Comparison of ENCODE assay signal across 23 cellular contexts in the genomic region with DNA sequence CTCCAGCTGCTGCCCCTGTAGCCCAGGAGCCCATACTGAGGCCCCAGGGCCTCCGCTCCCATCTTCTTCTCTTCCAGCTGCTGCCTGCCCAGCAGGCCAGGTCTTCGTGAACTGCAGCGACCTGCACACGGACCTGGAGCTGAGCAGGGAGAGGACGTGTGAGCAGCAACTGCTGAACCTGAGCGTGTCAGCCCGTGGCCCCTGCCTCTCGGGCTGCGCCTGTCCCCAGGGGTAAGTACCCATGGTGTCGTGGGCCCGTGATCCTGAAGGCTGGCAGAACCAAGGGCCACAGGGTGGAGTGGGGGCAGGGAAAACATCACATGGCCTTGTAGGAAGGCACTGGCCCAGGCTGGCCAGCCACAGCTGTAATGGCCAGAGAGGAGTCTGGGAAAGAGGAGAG. TPM values are rescaled to one million over a fixed set of nuclear protein-coding genes. Genes with fewer than 3 reads are reported as not detected.
A peak's percentile ranks its signal among the peaks of the same experiment; 100 is the strongest.
DNase-seq lines count a peak whose midpoint lies in the region; ATAC-seq and TF ChIP-seq lines count a peak whose summit lies in the region.
"Had no signal": no experiment of that assay in that cellular context is flagged by ENCODE, and none has a peak within 500 bp of the region (broad histone marks: within the 10 kb centered on the region; RNA-seq: fewer than 3 reads in every experiment).

No MANE protein-coding gene starts in this region.

- intact Hi-C loops in activated CD4-positive, alpha-beta memory T cell treated with anti-CD3 and anti-CD28 coated beads for 36 hours (cut with micrococcal nuclease): no loop called here
- intact Hi-C loops in colonic mucosa (cut with DNase I) (no loop called here), Calu3 (cut with micrococcal nuclease; ENCODE audit: unreplicated experiment) (no loop called here)

- no peaks in the 10 kb centered on the region for H3K27me3 ChIP-seq in colonic mucosa
- H3K27me3 ChIP-seq: BLaER1 treated with 17β-estradiol and CSF1 and Interleukin-3, amounts not matched to agents 10 nM and 100 nM had no signal

- peak; percentile 7 for DNase-seq in activated CD4-positive, alpha-beta memory T cell treated with anti-CD3 and anti-CD28 coated beads for 36 hours
- DNase-seq in activated CD4-positive, alpha-beta memory T cell treated with anti-CD3 and anti-CD28 coated beads, Interleukin-2, amount 10 ng/mL, durations not matched to agents 7 days and 5 days: no peak
- peak; percentile 30 for DNase-seq in ecto neural progenitor cell (ENCODE audit: low spot score)
- DNase-seq in natural killer cell treated with Interleukin-12 subunit alpha and Interleukin-12 subunit beta and Interleukin-15 and Interleukin-18, amount 100 ng/mL, for 72 hours (ENCODE audit: low spot score): peak; percentile 31
- peak; percentile 54 for DNase-seq in type B pancreatic cell (ENCODE audit: extremely low spot score, unreplicated experiment)
- no peak for DNase-seq in colonic mucosa
- DNase-seq in Calu3: no peak
- DNase-seq: 8988T; CD8-positive, alpha-beta memory T cell; DMS53; EL; GF-D8; Karpas-422; MV-4-11; NCI-H1105 treated with DMSO at 0.1 percent for 48 hours; NCI-H2029 treated with DMSO at 0.1 percent for 48 hours; NCI-H345; NCI-H524 treated with DMSO at 0.1 percent for 48 hours; NCI-H82; SIG-M5 had no signal

- peaks cover 1% of the 10 kb centered on the region for H3K27me3 Mint-ChIP-seq in activated CD4-positive, alpha-beta memory T cell treated with anti-CD3 and anti-CD28 coated beads for 36 hours
- H3K27me3 Mint-ChIP-seq in activated CD4-positive, alpha-beta memory T cell treated with anti-CD3 and anti-CD28 coated beads, Interleukin-2, amount 10 ng/mL, durations not matched to agents 7 days and 5 days: peaks cover 14% of the 10 kb centered on the region
- H3K27me3 Mint-ChIP-seq in natural killer cell treated with Interleukin-12 subunit alpha and Interleukin-12 subunit beta and Interleukin-15 and Interleukin-18, amount 100 ng/mL, for 72 hours: peaks cover 12 to 18% of the 10 kb centered on the region in 2 donors
- H3K27me3 Mint-ChIP-seq in type B pancreatic cell: peaks cover 14% of the 10 kb centered on the region
- H3K27me3 Mint-ChIP-seq in Calu3 (ENCODE audit: unreplicated experiment): peaks cover 52% of the 10 kb centered on the region

- no peaks in the 10 kb centered on the region for H3K9me3 ChIP-seq in colonic mucosa

- ATAC-seq in natural killer cell treated with Interleukin-12 subunit alpha and Interleukin-12 subunit beta and Interleukin-15 and Interleukin-18, amount 100 ng/mL, for 72 hours: no peak
- ATAC-seq: Panc1 had no signal

- CTCF ChIA-PET in activated CD4-positive, alpha-beta memory T cell treated with anti-CD3 and anti-CD28 coated beads for 36 hours (lab: Charles Lee): interaction anchor here (1.7 kb wide), 1 partner anchor 20 kb away, joined by 5 read pairs; no protein-coding TSS in a partner anchor
- CTCF ChIA-PET in activated CD4-positive, alpha-beta memory T cell treated with anti-CD3 and anti-CD28 coated beads, Interleukin-2, amount 10 ng/mL, durations not matched to agents 7 days and 5 days (lab: Charles Lee): no interaction called here
- CTCF ChIA-PET in Calu3 (lab: Charles Lee): no interaction called here

- H3K27ac Mint-ChIP-seq in activated CD4-positive, alpha-beta memory T cell treated with anti-CD3 and anti-CD28 coated beads for 36 hours: no peak overlapping the region
- no peak overlapping the region for H3K27ac Mint-ChIP-seq in activated CD4-positive, alpha-beta memory T cell treated with anti-CD3 and anti-CD28 coated beads, Interleukin-2, amount 10 ng/mL, durations not matched to agents 7 days and 5 days
- H3K27ac Mint-ChIP-seq in natural killer cell treated with Interleukin-12 subunit alpha and Interleukin-12 subunit beta and Interleukin-15 and Interleukin-18, amount 100 ng/mL, for 72 hours: no peak overlapping the region
- no peak overlapping the region for H3K27ac Mint-ChIP-seq in type B pancreatic cell
- no peak overlapping the region for H3K27ac Mint-ChIP-seq in Calu3 (ENCODE audit: unreplicated experiment)
- H3K27ac Mint-ChIP-seq: CD8-positive, alpha-beta memory T cell had no signal

- no peak overlapping the region for H3K27ac ChIP-seq in colonic mucosa
- H3K27ac ChIP-seq: BLaER1 treated with 17β-estradiol and CSF1 and Interleukin-3, amounts not matched to agents 10 nM and 100 nM had no signal

- no peak overlapping the region for H3K4me3 ChIP-seq in colonic mucosa
- H3K4me3 ChIP-seq: BLaER1 treated with 17β-estradiol and CSF1 and Interleukin-3, amounts not matched to agents 10 nM and 100 nM had no signal

- POLR2A ChIA-PET in activated CD4-positive, alpha-beta memory T cell treated with anti-CD3 and anti-CD28 coated beads for 36 hours (lab: Charles Lee): no interaction called here
- POLR2A ChIA-PET in activated CD4-positive, alpha-beta memory T cell treated with anti-CD3 and anti-CD28 coated beads, Interleukin-2, amount 10 ng/mL, durations not matched to agents 7 days and 5 days (lab: Charles Lee): no interaction called here

- H3K36me3 ChIP-seq in colonic mucosa: no peaks in the 10 kb centered on the region
- H3K36me3 ChIP-seq: BLaER1 treated with 17β-estradiol and CSF1 and Interleukin-3, amounts not matched to agents 10 nM and 100 nM had no signal

- BruUV-seq in Calu3 (replicated peaks; lab: Mats Ljungman, UMichigan): no TSS peak

- H3K9me3 Mint-ChIP-seq in activated CD4-positive, alpha-beta memory T cell treated with anti-CD3 and anti-CD28 coated beads for 36 hours: no peaks in the 10 kb centered on the region
- H3K9me3 Mint-ChIP-seq in activated CD4-positive, alpha-beta memory T cell treated with anti-CD3 and anti-CD28 coated beads, Interleukin-2, amount 10 ng/mL, durations not matched to agents 7 days and 5 days: no peaks in the 10 kb centered on the region
- H3K9me3 Mint-ChIP-seq in natural killer cell treated with Interleukin-12 subunit alpha and Interleukin-12 subunit beta and Interleukin-15 and Interleukin-18, amount 100 ng/mL, for 72 hours: no peaks in the 10 kb centered on the region
- H3K9me3 Mint-ChIP-seq in type B pancreatic cell (no peaks in the 10 kb centered on the region), Calu3 (ENCODE audit: low read depth, unreplicated experiment) (no peaks in the 10 kb centered on the region)
- H3K9me3 Mint-ChIP-seq: CD8-positive, alpha-beta memory T cell had no signal

- no peak overlapping the region for H3K4me3 Mint-ChIP-seq in activated CD4-positive, alpha-beta memory T cell treated with anti-CD3 and anti-CD28 coated beads for 36 hours
- no peak overlapping the region for H3K4me3 Mint-ChIP-seq in activated CD4-positive, alpha-beta memory T cell treated with anti-CD3 and anti-CD28 coated beads, Interleukin-2, amount 10 ng/mL, durations not matched to agents 7 days and 5 days
- H3K4me3 Mint-ChIP-seq in natural killer cell treated with Interleukin-12 subunit alpha and Interleukin-12 subunit beta and Interleukin-15 and Interleukin-18, amount 100 ng/mL, for 72 hours: no peak overlapping the region
- H3K4me3 Mint-ChIP-seq in type B pancreatic cell (no peak overlapping the region), Calu3 (ENCODE audit: low read depth, unreplicated experiment) (no peak overlapping the region)
- H3K4me3 Mint-ChIP-seq: CD8-positive, alpha-beta memory T cell had no signal

- H3K4me1 ChIP-seq in colonic mucosa: no peaks in the 10 kb centered on the region
- H3K4me1 ChIP-seq: BLaER1 treated with 17β-estradiol and CSF1 and Interleukin-3, amounts not matched to agents 10 nM and 100 nM had no signal

- TF ChIP-seq CTCF in type B pancreatic cell (conservative IDR thresholded peaks at IDR 0.05) (no peak), colonic mucosa (IDR thresholded peaks at IDR 0.05) (no peak), Calu3 (IDR thresholded peaks at IDR 0.05; ENCODE audit: unreplicated experiment) (no peak)

- H3K4me1 Mint-ChIP-seq in activated CD4-positive, alpha-beta memory T cell treated with anti-CD3 and anti-CD28 coated beads for 36 hours (ENCODE audit: low read depth): no peaks in the 10 kb centered on the region
- no peaks in the 10 kb centered on the region for H3K4me1 Mint-ChIP-seq in activated CD4-positive, alpha-beta memory T cell treated with anti-CD3 and anti-CD28 coated beads, Interleukin-2, amount 10 ng/mL, durations not matched to agents 7 days and 5 days
- H3K4me1 Mint-ChIP-seq in natural killer cell treated with Interleukin-12 subunit alpha and Interleukin-12 subunit beta and Interleukin-15 and Interleukin-18, amount 100 ng/mL, for 72 hours (ENCODE audit: low read depth in 2 of 2): peaks cover 0 to 2% of the 10 kb centered on the region in 2 donors
- peaks cover 8% of the 10 kb centered on the region for H3K4me1 Mint-ChIP-seq in type B pancreatic cell (ENCODE audit: unreplicated experiment)
- no peaks in the 10 kb centered on the region for H3K4me1 Mint-ChIP-seq in Calu3 (ENCODE audit: low read depth, unreplicated experiment)
- H3K4me1 Mint-ChIP-seq: CD8-positive, alpha-beta memory T cell had no signal

- no peak overlapping the region for H3K9ac ChIP-seq in colonic mucosa (ENCODE audit: low read depth in 2 of 2, low read length in 2 of 2)
- H3K9ac ChIP-seq: BLaER1 treated with 17β-estradiol and CSF1 and Interleukin-3, amounts not matched to agents 10 nM and 100 nM had no signal

- H3K36me3 Mint-ChIP-seq in activated CD4-positive, alpha-beta memory T cell treated with anti-CD3 and anti-CD28 coated beads for 36 hours: no peaks in the 10 kb centered on the region
- no peaks in the 10 kb centered on the region for H3K36me3 Mint-ChIP-seq in activated CD4-positive, alpha-beta memory T cell treated with anti-CD3 and anti-CD28 coated beads, Interleukin-2, amount 10 ng/mL, durations not matched to agents 7 days and 5 days (ENCODE audit: low read depth)
- no peaks in the 10 kb centered on the region for H3K36me3 Mint-ChIP-seq in natural killer cell treated with Interleukin-12 subunit alpha and Interleukin-12 subunit beta and Interleukin-15 and Interleukin-18, amount 100 ng/mL, for 72 hours
- H3K36me3 Mint-ChIP-seq in type B pancreatic cell (no peaks in the 10 kb centered on the region), Calu3 (ENCODE audit: insufficient read depth, unreplicated experiment) (no peaks in the 10 kb centered on the region)

RNA-seq across cellular contexts. Expression of a gene that starts 31.2 kb away (rescaled TPM):
- not detected for total RNA-seq in activated CD4-positive, alpha-beta memory T cell treated with anti-CD3 and anti-CD28 coated beads for 36 hours
- total RNA-seq in activated CD4-positive, alpha-beta memory T cell treated with anti-CD3 and anti-CD28 coated beads, Interleukin-2, amount 10 ng/mL, durations not matched to agents 7 days and 5 days: not detected
- total RNA-seq in natural killer cell treated with Interleukin-12 subunit alpha and Interleukin-12 subunit beta and Interleukin-15 and Interleukin-18, amount 100 ng/mL, for 72 hours: not detected
- 0.21 and 1.5 TPM in 2 replicates for total RNA-seq in type B pancreatic cell (ENCODE audit: low replicate concordance)
- not detected for total RNA-seq in colonic mucosa
- total RNA-seq in Calu3 (2022): 0.32 TPM in 1 of 2 replicates, not detected in the other
- total RNA-seq: CD8-positive, alpha-beta memory T cell; M059J had no signal

RNA-seq across cellular contexts. Expression of a gene that starts 34.1 kb away (rescaled TPM):
- not detected for total RNA-seq in activated CD4-positive, alpha-beta memory T cell treated with anti-CD3 and anti-CD28 coated beads for 36 hours
- not detected for total RNA-seq in activated CD4-positive, alpha-beta memory T cell treated with anti-CD3 and anti-CD28 coated beads, Interleukin-2, amount 10 ng/mL, durations not matched to agents 7 days and 5 days
- not detected for total RNA-seq in natural killer cell treated with Interleukin-12 subunit alpha and Interleukin-12 subunit beta and Interleukin-15 and Interleukin-18, amount 100 ng/mL, for 72 hours
- total RNA-seq in type B pancreatic cell (ENCODE audit: low replicate concordance) (21.8 and 30.0 TPM in 2 replicates), colonic mucosa (100 to 1,000 TPM; 143 to 161 TPM), Calu3 (2022) (17.5 and 32.1 TPM in 2 replicates)
- total RNA-seq: CD8-positive, alpha-beta memory T cell; M059J had no signal

Comparison
In these comparisons a context has a peak if more than half of its experiments do, and no peak if none do; other contexts are left out.
1. DNase-seq: peak in activated CD4-positive, alpha-beta memory T cell treated with anti-CD3 and anti-CD28 coated beads for 36 hours (single experiment), ecto neural progenitor cell (single experiment), natural killer cell treated with Interleukin-12 subunit alpha and Interleukin-12 subunit beta and Interleukin-15 and Interleukin-18, amount 100 ng/mL, for 72 hours (single experiment) and type B pancreatic cell (single experiment); none in activated CD4-positive, alpha-beta memory T cell treated with anti-CD3 and anti-CD28 coated beads, Interleukin-2, amount 10 ng/mL, durations not matched to agents 7 days and 5 days (single experiment), colonic mucosa (single experiment) and Calu3 (single experiment).
2. RNA of a gene that starts 34.1 kb away (total RNA-seq): 143 to 161 TPM in colonic mucosa, 21.8 to 30.0 TPM in type B pancreatic cell and 17.5 to 32.1 TPM in Calu3; not detected in activated CD4-positive, alpha-beta memory T cell treated with anti-CD3 and anti-CD28 coated beads for 36 hours, not detected in activated CD4-positive, alpha-beta memory T cell treated with anti-CD3 and anti-CD28 coated beads, Interleukin-2, amount 10 ng/mL, durations not matched to agents 7 days and 5 days and not detected in natural killer cell treated with Interleukin-12 subunit alpha and Interleukin-12 subunit beta and Interleukin-15 and Interleukin-18, amount 100 ng/mL, for 72 hours; every median in the first group is over 10 times any median in the second.